In genomic region chr14:61837336-61838229, GRCh38 we compare ENCODE assay signal across 8 cellular contexts. TPM values are rescaled to one million over a fixed set of nuclear protein-coding genes. Genes with fewer than 3 reads are reported as not detected.
A peak's percentile ranks its signal among the peaks of the same experiment; 100 is the strongest.
DNase-seq lines count a peak whose midpoint lies in the region; ATAC-seq, FAIRE-seq and TF ChIP-seq lines count a peak whose summit lies in the region.

No MANE protein-coding gene starts in this region.

- no peaks in the 10 kb centered on the region for H3K79me2 ChIP-seq in mammary epithelial cell (ENCODE audit: insufficient read depth, low read length)

- no peaks in the 10 kb centered on the region for H3K4me1 ChIP-seq in mammary epithelial cell (ENCODE audit: insufficient read depth, low read length)
- H3K4me1 ChIP-seq in kidney (ENCODE audit: control insufficient read depth in 1 of 2, insufficient read depth in 1 of 2, low read depth in 1 of 2, low read length in 2 of 2): no peaks in the 10 kb centered on the region

- in situ Hi-C loops in mammary epithelial cell (cut with MboI; ENCODE audit: low sequenced_read_pairs in 2 of 2): loop anchor here (5.0 to 25.0 kb wide), 3 partner anchors 380 to 550 kb away; partner anchors contain the start of gene TMEM30B (in 2 of the 2)

- H3K27ac ChIP-seq in WERI-Rb-1 (no peak overlapping the region), mammary epithelial cell (ENCODE audit: insufficient read depth, low read depth, low read length) (no peak overlapping the region), kidney (ENCODE audit: low read depth in 2 of 2, low read length in 2 of 2) (no peak overlapping the region)

- H3K36me3 ChIP-seq in WERI-Rb-1 (no peaks in the 10 kb centered on the region), mammary epithelial cell (ENCODE audit: insufficient read depth, low read length) (no peaks in the 10 kb centered on the region), kidney (ENCODE audit: control insufficient read depth in 1 of 2, insufficient read depth in 2 of 2, low read length in 2 of 2) (no peaks in the 10 kb centered on the region)

- H3K27me3 ChIP-seq in WERI-Rb-1 (ENCODE audit: insufficient read depth, low read depth, severe bottlenecking) (no peaks in the 10 kb centered on the region), mammary epithelial cell (ENCODE audit: insufficient read depth, low read length) (no peaks in the 10 kb centered on the region)

- CTCF ChIA-PET in mammary epithelial cell (lab: Charles Lee; ENCODE audit: low non-redundant PET): interaction anchor here (0.5 to 0.7 kb wide), 6 partner anchors 42 to 570 kb away, joined by 3 to 15 read pairs (median 3); no protein-coding TSS in a partner anchor

- FAIRE-seq in A204.1 (lab: Jason Lieb, UNC): peak; percentile 87
- peak; percentile 88 for FAIRE-seq in GM18507 (lab: Jason Lieb, UNC)
- FAIRE-seq in kidney (lab: Jason Lieb, UNC): peak; percentile 60

- H3K9ac ChIP-seq in mammary epithelial cell (ENCODE audit: insufficient read depth, low read length): no peak overlapping the region
- H3K9ac ChIP-seq in kidney (ENCODE audit: low read length in 2 of 2): no peak overlapping the region

- H2AFZ ChIP-seq in mammary epithelial cell (ENCODE audit: low read depth, low read length): no peak overlapping the region

- no TSS peak for BruUV-seq in mammary epithelial cell (replicated peaks; lab: Mats Ljungman, UMichigan)

- dilution Hi-C loops in mammary epithelial cell (cut with HindIII; ENCODE audit: low sequenced_read_pairs): loop anchor here (5.0 kb wide), 1 partner anchor 385 kb away; no protein-coding TSS in a partner anchor

- peak; percentile 76 for ATAC-seq in HG03045 (IDR thresholded peaks at IDR 0.05; ENCODE audit: unreplicated experiment)

- peak; percentile 36 for DNase-seq in GM18507 (ENCODE audit: extremely low spot score, insufficient read length, low read depth)
- peak; percentile 79 for DNase-seq in NCI-H2196 (lab: John Stamatoyannopoulos, UW; ENCODE audit: unreplicated experiment)
- peak; percentile 67 for DNase-seq in WERI-Rb-1
- DNase-seq in mammary epithelial cell: peak; percentile 60
- DNase-seq in kidney: peak; percentile 82
- peak; percentile 80 to 82 for DNase-seq in stimulated activated CD4-positive, alpha-beta T cell treated with anti-CD3 and anti-CD28 coated beads, Interleukin-2, amount 100 ng/mL, for 24 hours

- WGBS in mammary epithelial cell (ENCODE audit: low coverage, missing lambda C conversion rate): 28% methylated on average over 10 of the region's 10 CpGs

- intact Hi-C loops in mammary epithelial cell (cut with micrococcal nuclease) (loop anchor here (1.0 to 2.0 kb wide), 5 partner anchors 87 to 568 kb away; no protein-coding TSS in a partner anchor), kidney (cut with DNase I) (no loop called here)

- H3K4me2 ChIP-seq in mammary epithelial cell (ENCODE audit: insufficient read depth, low read depth, low read length): no peak overlapping the region

- no peaks in the 10 kb centered on the region for H3K9me3 ChIP-seq in WERI-Rb-1 (ENCODE audit: severe bottlenecking)
- H3K9me3 ChIP-seq in mammary epithelial cell (replicated peaks; ENCODE audit: insufficient read depth, low read length): no peaks in the 10 kb centered on the region
- no peaks in the 10 kb centered on the region for H3K9me3 ChIP-seq in kidney (ENCODE audit: control insufficient read depth in 1 of 2, low read length in 2 of 2)

- no peak overlapping the region for H3K4me3 ChIP-seq in WERI-Rb-1 (ENCODE audit: low read depth, low read length)
- H3K4me3 ChIP-seq in mammary epithelial cell (replicated peaks in 1 of 3; ENCODE audit: insufficient read depth in 1 of 3, low read depth in 2 of 3, low read length in 3 of 3): no peak overlapping the region
- H3K4me3 ChIP-seq in kidney (ENCODE audit: low read length in 2 of 2): no peak overlapping the region

- TF ChIP-seq CTCF in WERI-Rb-1 (IDR thresholded peaks at IDR 0.05; ENCODE audit: low read depth, low read length) (peak; percentile 89), mammary epithelial cell (conservative IDR thresholded peaks at IDR 0.05 in 1 of 2, IDR thresholded peaks at IDR 0.05 in 1 of 2; ENCODE audit: extremely low read depth in 1 of 2, insufficient read depth in 1 of 2, low read depth in 1 of 2, low read length in 2 of 2) (peak; percentile 95), kidney (IDR thresholded peaks at IDR 0.05; ENCODE audit: borderline replicate concordance, extremely low read depth, insufficient read depth) (peak; percentile 98)

- H4K20me1 ChIP-seq in mammary epithelial cell (ENCODE audit: insufficient read depth, low read length): no peaks in the 10 kb centered on the region

RNA-seq across cellular contexts. Expression of gene SYT16, which starts 25.1 kb away (rescaled TPM):
- total RNA-seq in mammary epithelial cell: 1 to 10 TPM in 1 of 2 donors, under 1 TPM in 1; 0.17 to 1.8 TPM
- 0.36 TPM for polyA plus RNA-seq in mammary epithelial cell
- polyA minus RNA-seq in mammary epithelial cell: 0.88 TPM
- total RNA-seq in kidney: 8.7 TPM
- polyA plus RNA-seq in kidney (ENCODE audit: insufficient read depth, low read depth, low replicate concordance): 0.04 TPM
